8 cellular contexts compared by ENCODE assay signal in genomic region chr19:2552859-2553258, GRCh38.
DNase-seq lines count a peak whose midpoint lies in the region; ATAC-seq and TF ChIP-seq lines count a peak whose summit lies in the region.

No MANE protein-coding gene starts in this region.

- TF ChIP-seq CTCF in parathyroid adenoma (IDR thresholded peaks at IDR 0.05): no peak
- TF ChIP-seq CTCF in WERI-Rb-1 (IDR thresholded peaks at IDR 0.05; ENCODE audit: low read depth, low read length): no peak

- H3K4me1 ChIP-seq in parathyroid adenoma: no peaks in the 10 kb centered on the region

- H3K27ac Mint-ChIP-seq in activated naive CD4-positive, alpha-beta T cell treated with anti-CD3 and anti-CD28 coated beads, Interleukin-2, amount 50 U/mL, for 24 hours: peak overlapping the region; percentile 67

- no peaks in the 10 kb centered on the region for H3K9me3 ChIP-seq in parathyroid adenoma (ENCODE audit: control insufficient read depth, low read length)
- no peaks in the 10 kb centered on the region for H3K9me3 ChIP-seq in WERI-Rb-1 (ENCODE audit: severe bottlenecking)

- no peak overlapping the region for H3K9ac ChIP-seq in parathyroid adenoma

- peak overlapping the region; percentile 78 for H3K4me2 ChIP-seq in parathyroid adenoma (ENCODE audit: low read length)

- no peaks in the 10 kb centered on the region for H3K36me3 Mint-ChIP-seq in activated naive CD4-positive, alpha-beta T cell treated with anti-CD3 and anti-CD28 coated beads, Interleukin-2, amount 50 U/mL, for 24 hours

- no peaks in the 10 kb centered on the region for H3K36me3 ChIP-seq in H7 (replicated peaks; ENCODE audit: control insufficient read depth, insufficient read depth, low read length)
- no peaks in the 10 kb centered on the region for H3K36me3 ChIP-seq in parathyroid adenoma (ENCODE audit: control insufficient read depth, insufficient read depth, low read length)
- H3K36me3 ChIP-seq in WERI-Rb-1: no peaks in the 10 kb centered on the region

- intact Hi-C loops in sciatic nerve (cut with DNase I): no loop called here

- H3K9me3 Mint-ChIP-seq in activated naive CD4-positive, alpha-beta T cell treated with anti-CD3 and anti-CD28 coated beads, Interleukin-2, amount 50 U/mL, for 24 hours: no peaks in the 10 kb centered on the region

- H3K79me2 ChIP-seq in parathyroid adenoma: no peaks in the 10 kb centered on the region

- no peaks in the 10 kb centered on the region for H3K27me3 ChIP-seq in H7 (ENCODE audit: control insufficient read depth, insufficient read depth, low read length)
- H3K27me3 ChIP-seq in parathyroid adenoma (ENCODE audit: control insufficient read depth, insufficient read depth, low read length): no peaks in the 10 kb centered on the region
- H3K27me3 ChIP-seq in WERI-Rb-1 (ENCODE audit: insufficient read depth, low read depth, severe bottlenecking): no peaks in the 10 kb centered on the region

- H3K27ac ChIP-seq in parathyroid adenoma (no peak overlapping the region), WERI-Rb-1 (no peak overlapping the region), caudate nucleus (ENCODE audit: low read depth, low read length) (no peak overlapping the region)

- no peak for ATAC-seq in sciatic nerve

- DNase-seq in ELF-1 (ENCODE audit: low read depth, low spot score) (peak; percentile 35), H7 (peak; percentile 14), OCI-M1 (lab: John Stamatoyannopoulos, UW) (peak; percentile 92), sciatic nerve (ENCODE audit: low spot score) (no peak), WERI-Rb-1 (no peak), caudate nucleus (lab: John Stamatoyannopoulos, UW) (no peak)

- H3K4me1 Mint-ChIP-seq in activated naive CD4-positive, alpha-beta T cell treated with anti-CD3 and anti-CD28 coated beads, Interleukin-2, amount 50 U/mL, for 24 hours: peaks cover 15% of the 10 kb centered on the region

- H3K4me3 Mint-ChIP-seq in activated naive CD4-positive, alpha-beta T cell treated with anti-CD3 and anti-CD28 coated beads, Interleukin-2, amount 50 U/mL, for 24 hours: peak overlapping the region; percentile 85

- no peak overlapping the region for H3K4me3 ChIP-seq in H7 (ENCODE audit: insufficient read depth, low read depth, low read length)
- peak overlapping the region; percentile 52 for H3K4me3 ChIP-seq in parathyroid adenoma (ENCODE audit: low read depth, low read length)
- H3K4me3 ChIP-seq in WERI-Rb-1 (ENCODE audit: low read depth, low read length): no peak overlapping the region

- H2AFZ ChIP-seq in parathyroid adenoma: peak overlapping the region; percentile 23

- H3K27me3 Mint-ChIP-seq in activated naive CD4-positive, alpha-beta T cell treated with anti-CD3 and anti-CD28 coated beads, Interleukin-2, amount 50 U/mL, for 24 hours: no peaks in the 10 kb centered on the region

Comparison
In these comparisons a context has a peak if more than half of its experiments do, and no peak if none do; other contexts are left out.
1. DNase-seq: peak in ELF-1 (single experiment), H7 (single experiment) and OCI-M1 (single experiment); none in sciatic nerve (single experiment), WERI-Rb-1 (single experiment) and caudate nucleus (0 of 61).